35 cellular contexts compared by ENCODE assay signal in the genomic region with DNA sequence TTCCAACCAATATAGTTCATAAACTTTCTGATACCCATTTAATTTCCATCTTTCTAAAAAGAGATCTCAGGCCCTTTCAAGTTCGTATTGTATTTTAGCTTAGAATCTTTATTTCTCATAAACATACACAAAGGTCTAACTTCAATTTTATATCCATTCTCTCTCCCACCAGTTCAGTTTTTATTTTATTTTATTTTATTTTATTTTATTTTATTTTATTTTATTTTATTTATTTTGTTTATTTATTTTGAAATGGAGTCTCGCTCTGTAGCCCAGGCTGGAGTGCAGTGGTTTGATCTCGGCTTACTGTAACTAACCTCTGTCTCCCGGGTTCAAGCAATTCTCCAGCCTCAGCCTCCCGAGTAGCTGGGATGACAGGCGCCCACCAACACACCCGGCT.
DNase-seq lines count a peak whose midpoint lies in the region; ATAC-seq, FAIRE-seq and TF ChIP-seq lines count a peak whose summit lies in the region.
"Had no signal": no experiment of that assay in that cellular context is flagged by ENCODE, and none has a peak within 500 bp of the region (broad histone marks: within the 10 kb centered on the region; RNA-seq: fewer than 3 reads in every experiment).

No MANE protein-coding gene starts in this region.

- H3K27me3 Mint-ChIP-seq in WTC11 (ENCODE audit: low read depth) = no peaks in the 10 kb centered on the region
- no peaks in the 10 kb centered on the region for H3K27me3 Mint-ChIP-seq in natural killer cell treated with Interleukin-12 subunit alpha and Interleukin-12 subunit beta and Interleukin-15 and Interleukin-18, amount 100 ng/mL, for 72 hours
- H3K27me3 Mint-ChIP-seq: B cell; CD4-positive, alpha-beta memory T cell; CD4-positive, alpha-beta T cell; CD4-positive, CD25-positive, alpha-beta regulatory T cell; CD8-positive, alpha-beta memory T cell had no signal

- no peaks in the 10 kb centered on the region for H3K9me3 ChIP-seq in testis
- H3K9me3 ChIP-seq: A549, BE2C, BLaER1, Caco-2 had no signal

- no peaks in the 10 kb centered on the region for H3K4me1 ChIP-seq in testis
- H3K4me1 ChIP-seq: A549; BE2C; BLaER1; BLaER1 treated with 17β-estradiol and CSF1 and Interleukin-3, amounts not matched to agents 10 nM and 100 nM; Caco-2 had no signal

- DNase-seq in WTC11 (ENCODE audit: low spot score) = no peak
- no peak for DNase-seq in testis
- no peak for DNase-seq in retina
- DNase-seq in cardiac septum (ENCODE audit: low spot score) = no peak
- DNase-seq in natural killer cell treated with Interleukin-12 subunit alpha and Interleukin-12 subunit beta and Interleukin-15 and Interleukin-18, amount 100 ng/mL, for 72 hours (ENCODE audit: low spot score) = no peak
- DNase-seq: 8988T; ACHN; AML-193; BE2C; C1 segment of cervical spinal cord; Caco-2; Calu3; CD4-positive, alpha-beta memory T cell; CD4-positive, alpha-beta T cell; CD4-positive, CD25-positive, alpha-beta regulatory T cell; CD8-positive, alpha-beta memory T cell; CD8-positive, alpha-beta T cell; COR-L47; DMS 273 treated with DMSO at 0.1 percent for 48 hours; DMS153; DMS53; DMS79; DMS79 treated with DMSO at 0.1 percent for 48 hours; DND-41; EL had no signal

- H3K36me3 Mint-ChIP-seq in WTC11 = no peaks in the 10 kb centered on the region
- no peaks in the 10 kb centered on the region for H3K36me3 Mint-ChIP-seq in natural killer cell treated with Interleukin-12 subunit alpha and Interleukin-12 subunit beta and Interleukin-15 and Interleukin-18, amount 100 ng/mL, for 72 hours
- H3K36me3 Mint-ChIP-seq: CD14-positive monocyte; CD4-positive, alpha-beta memory T cell; CD4-positive, CD25-positive, alpha-beta regulatory T cell; CD8-positive, alpha-beta T cell had no signal

- TF ChIP-seq CTCF in WTC11 (IDR thresholded peaks at IDR 0.05) (no peak), testis (IDR thresholded peaks at IDR 0.05) (no peak)

- H3K27ac ChIP-seq in testis = no peak overlapping the region
- H3K27ac ChIP-seq: 22Rv1; A549; BLaER1; BLaER1 treated with 17β-estradiol and CSF1 and Interleukin-3, amounts not matched to agents 10 nM and 100 nM; C4-2B had no signal

- POLR2A ChIA-PET in WTC11 (lab: Charles Lee) = no interaction called here

- H3K27ac Mint-ChIP-seq in WTC11 = no peak overlapping the region
- no peak overlapping the region for H3K27ac Mint-ChIP-seq in natural killer cell treated with Interleukin-12 subunit alpha and Interleukin-12 subunit beta and Interleukin-15 and Interleukin-18, amount 100 ng/mL, for 72 hours
- H3K27ac Mint-ChIP-seq: B cell; CD14-positive monocyte; CD4-positive, alpha-beta memory T cell; CD4-positive, alpha-beta T cell; CD4-positive, CD25-positive, alpha-beta regulatory T cell; CD8-positive, alpha-beta memory T cell; CD8-positive, alpha-beta T cell had no signal

- no peak for ATAC-seq in WTC11
- ATAC-seq in natural killer cell treated with Interleukin-12 subunit alpha and Interleukin-12 subunit beta and Interleukin-15 and Interleukin-18, amount 100 ng/mL, for 72 hours = no peak
- ATAC-seq: A549; CD8-positive, alpha-beta T cell had no signal

- 46 to 68% methylated on average over 7 of the region's 7 CpGs for WGBS in testis, 2 donors

- H3K4me3 Mint-ChIP-seq in WTC11 = no peak overlapping the region
- H3K4me3 Mint-ChIP-seq in natural killer cell treated with Interleukin-12 subunit alpha and Interleukin-12 subunit beta and Interleukin-15 and Interleukin-18, amount 100 ng/mL, for 72 hours = no peak overlapping the region
- H3K4me3 Mint-ChIP-seq: B cell; CD14-positive monocyte; CD4-positive, alpha-beta memory T cell; CD4-positive, alpha-beta T cell; CD4-positive, CD25-positive, alpha-beta regulatory T cell; CD8-positive, alpha-beta memory T cell; CD8-positive, alpha-beta T cell had no signal

- FAIRE-seq in endometrium (lab: Jason Lieb, UNC) = peak; percentile 23
- FAIRE-seq: A204.1, A549, D721Med had no signal

- peak overlapping the region; percentile 9 to 17 for H3K4me3 ChIP-seq in testis
- H3K4me3 ChIP-seq: A549; BLaER1; BLaER1 treated with 17β-estradiol and CSF1 and Interleukin-3, amounts not matched to agents 10 nM and 100 nM had no signal

- H3K27me3 ChIP-seq in testis = no peaks in the 10 kb centered on the region
- H3K27me3 ChIP-seq: BE2C; BLaER1; BLaER1 treated with 17β-estradiol and CSF1 and Interleukin-3, amounts not matched to agents 10 nM and 100 nM had no signal

- intact Hi-C loops in testis (cut with DNase I; ENCODE audit: low total_unique reads) = no loop called here
- intact Hi-C loops in cardiac septum (cut with DNase I) = no loop called here

- CTCF ChIA-PET in WTC11 (lab: Charles Lee) = no interaction called here

- TF ChIP-seq POLR2A in testis (IDR thresholded peaks at IDR 0.05) = no peak

- 0 out of 2 replicates have a peak, but pooled peaks cover 4% of the 10 kb centered on the region for H3K9me3 Mint-ChIP-seq in WTC11
- peaks cover 3% of the 10 kb centered on the region for H3K9me3 Mint-ChIP-seq in natural killer cell treated with Interleukin-12 subunit alpha and Interleukin-12 subunit beta and Interleukin-15 and Interleukin-18, amount 100 ng/mL, for 72 hours

- H3K36me3 ChIP-seq in testis (ENCODE audit: low read depth, missing control alignments) = no peaks in the 10 kb centered on the region
- H3K36me3 ChIP-seq: BE2C; BLaER1; BLaER1 treated with 17β-estradiol and CSF1 and Interleukin-3, amounts not matched to agents 10 nM and 100 nM had no signal

- H3K4me1 Mint-ChIP-seq in WTC11 = no peaks in the 10 kb centered on the region
- no peaks in the 10 kb centered on the region for H3K4me1 Mint-ChIP-seq in natural killer cell treated with Interleukin-12 subunit alpha and Interleukin-12 subunit beta and Interleukin-15 and Interleukin-18, amount 100 ng/mL, for 72 hours (ENCODE audit: low read depth in 2 of 2)
- H3K4me1 Mint-ChIP-seq: B cell; CD14-positive monocyte; CD4-positive, alpha-beta memory T cell; CD4-positive, CD25-positive, alpha-beta regulatory T cell; CD8-positive, alpha-beta memory T cell had no signal

TF ChIP-seq in WTC11, 78 proteins besides CTCF, POLR2A, EP300 and RAD21:
- TF ChIP-seq HMGA2 (CRISPR knock-in tag; IDR thresholded peaks at IDR 0.05) (peak; percentile 96), GABPB1 (CRISPR knock-in tag; IDR thresholded peaks at IDR 0.05) (no peak)
